Comparison of ENCODE assay signal across 1 cellular context in genomic region chr1:150925080-150925479, GRCh38.
TF ChIP-seq lines count a peak whose summit lies in the region.

No MANE protein-coding gene starts in this region.

TF ChIP-seq in SK-N-SH treated with all-trans-retinoic acid at 6 μM for 48 hours, 23 proteins besides CTCF, POLR2A, EP300 and RAD21 (continued from another document):
- TF ChIP-seq, protein P1, sequence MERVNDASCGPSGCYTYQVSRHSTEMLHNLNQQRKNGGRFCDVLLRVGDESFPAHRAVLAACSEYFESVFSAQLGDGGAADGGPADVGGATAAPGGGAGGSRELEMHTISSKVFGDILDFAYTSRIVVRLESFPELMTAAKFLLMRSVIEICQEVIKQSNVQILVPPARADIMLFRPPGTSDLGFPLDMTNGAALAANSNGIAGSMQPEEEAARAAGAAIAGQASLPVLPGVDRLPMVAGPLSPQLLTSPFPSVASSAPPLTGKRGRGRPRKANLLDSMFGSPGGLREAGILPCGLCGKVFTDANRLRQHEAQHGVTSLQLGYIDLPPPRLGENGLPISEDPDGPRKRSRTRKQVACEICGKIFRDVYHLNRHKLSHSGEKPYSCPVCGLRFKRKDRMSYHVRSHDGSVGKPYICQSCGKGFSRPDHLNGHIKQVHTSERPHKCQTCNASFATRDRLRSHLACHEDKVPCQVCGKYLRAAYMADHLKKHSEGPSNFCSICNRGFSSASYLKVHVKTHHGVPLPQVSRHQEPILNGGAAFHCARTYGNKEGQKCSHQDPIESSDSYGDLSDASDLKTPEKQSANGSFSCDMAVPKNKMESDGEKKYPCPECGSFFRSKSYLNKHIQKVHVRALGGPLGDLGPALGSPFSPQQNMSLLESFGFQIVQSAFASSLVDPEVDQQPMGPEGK (CRISPR knock-in tag; IDR thresholded peaks at IDR 0.05; ENCODE audit: borderline replicate concordance): no peak
- TF ChIP-seq OSR1 (CRISPR knock-in tag; IDR thresholded peaks at IDR 0.05): no peak
- TF ChIP-seq ZFP30 (CRISPR knock-in tag; IDR thresholded peaks at IDR 0.05): no peak
- TF ChIP-seq ESRRG (CRISPR knock-in tag; IDR thresholded peaks at IDR 0.05): no peak
- no peak for TF ChIP-seq ZC3H10 (CRISPR knock-in tag; IDR thresholded peaks at IDR 0.05)
- no peak for TF ChIP-seq TSHZ2 (CRISPR knock-in tag; IDR thresholded peaks at IDR 0.05)
- TF ChIP-seq RARB (CRISPR knock-in tag; IDR thresholded peaks at IDR 0.05): no peak
